In the genomic region with DNA sequence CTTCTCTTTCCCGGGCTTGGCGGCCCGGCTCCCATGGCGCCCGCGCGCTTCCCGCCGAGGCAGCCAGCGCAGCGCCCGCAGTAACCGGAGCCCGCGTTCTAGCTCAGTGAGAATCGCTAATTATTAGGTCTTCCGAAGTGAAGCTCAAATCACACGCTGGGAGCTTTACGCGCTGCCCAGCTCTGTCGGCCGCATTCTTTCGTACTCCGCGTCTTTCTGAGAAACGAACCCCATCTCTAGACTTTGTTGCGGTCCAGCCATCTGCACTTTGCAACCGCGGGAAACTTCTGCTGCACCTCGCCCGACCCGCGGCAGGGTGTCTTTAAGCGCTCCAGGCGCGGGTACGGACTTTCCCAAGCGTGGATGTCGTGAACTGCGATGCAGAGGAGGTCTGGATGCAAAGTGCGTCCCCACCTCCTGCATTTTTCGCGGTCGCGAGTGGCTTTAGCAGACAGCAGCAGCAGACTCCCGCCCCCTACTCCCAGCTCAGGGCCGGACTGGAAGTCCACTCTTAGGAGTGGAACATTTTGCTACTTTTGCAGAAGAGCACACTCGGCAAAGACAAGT, we compare ENCODE assay signal across 1 cellular context.
TF ChIP-seq lines count a peak whose summit lies in the region.

No MANE protein-coding gene starts in this region.

TF ChIP-seq in K562, 482 proteins besides CTCF, POLR2A, EP300 and RAD21 (continued from another document):
- TF ChIP-seq, protein P1, sequence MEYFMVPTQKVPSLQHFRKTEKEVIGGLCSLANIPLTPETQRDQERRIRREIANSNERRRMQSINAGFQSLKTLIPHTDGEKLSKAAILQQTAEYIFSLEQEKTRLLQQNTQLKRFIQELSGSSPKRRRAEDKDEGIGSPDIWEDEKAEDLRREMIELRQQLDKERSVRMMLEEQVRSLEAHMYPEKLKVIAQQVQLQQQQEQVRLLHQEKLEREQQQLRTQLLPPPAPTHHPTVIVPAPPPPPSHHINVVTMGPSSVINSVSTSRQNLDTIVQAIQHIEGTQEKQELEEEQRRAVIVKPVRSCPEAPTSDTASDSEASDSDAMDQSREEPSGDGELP (CRISPR knock-in tag; IDR thresholded peaks at IDR 0.05; ENCODE audit: borderline replicate concordance) = 0 out of 2 replicates have a peak, but pooled peaks have one; percentile 3
- TF ChIP-seq, protein P2, sequence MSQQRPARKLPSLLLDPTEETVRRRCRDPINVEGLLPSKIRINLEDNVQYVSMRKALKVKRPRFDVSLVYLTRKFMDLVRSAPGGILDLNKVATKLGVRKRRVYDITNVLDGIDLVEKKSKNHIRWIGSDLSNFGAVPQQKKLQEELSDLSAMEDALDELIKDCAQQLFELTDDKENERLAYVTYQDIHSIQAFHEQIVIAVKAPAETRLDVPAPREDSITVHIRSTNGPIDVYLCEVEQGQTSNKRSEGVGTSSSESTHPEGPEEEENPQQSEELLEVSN (IDR thresholded peaks at IDR 0.05; ENCODE audit: borderline replicate concordance in 1 of 2, extremely low read depth in 1 of 2, insufficient read depth in 1 of 2, insufficient read length in 1 of 2, low read depth in 1 of 2, low read length in 1 of 2, poor library complexity in 1 of 2, severe bottlenecking in 1 of 2) = peak in 1 of 2 experiments; percentile 34
- TF ChIP-seq GTF2E2 (tag; IDR thresholded peaks at IDR 0.05) (no peak), ILF3 (IDR thresholded peaks at IDR 0.05; ENCODE audit: borderline replicate concordance) (no peak), CREM (IDR thresholded peaks at IDR 0.05; ENCODE audit: low read depth) (no peak), EZH2 (IDR thresholded peaks at IDR 0.05; ENCODE audit: borderline replicate concordance, low read depth, low read length) (peak; percentile 61; the same call in 1 of the 2 replicates), NCOR1 (IDR thresholded peaks at IDR 0.05) (no peak)
- TF ChIP-seq, protein P3, sequence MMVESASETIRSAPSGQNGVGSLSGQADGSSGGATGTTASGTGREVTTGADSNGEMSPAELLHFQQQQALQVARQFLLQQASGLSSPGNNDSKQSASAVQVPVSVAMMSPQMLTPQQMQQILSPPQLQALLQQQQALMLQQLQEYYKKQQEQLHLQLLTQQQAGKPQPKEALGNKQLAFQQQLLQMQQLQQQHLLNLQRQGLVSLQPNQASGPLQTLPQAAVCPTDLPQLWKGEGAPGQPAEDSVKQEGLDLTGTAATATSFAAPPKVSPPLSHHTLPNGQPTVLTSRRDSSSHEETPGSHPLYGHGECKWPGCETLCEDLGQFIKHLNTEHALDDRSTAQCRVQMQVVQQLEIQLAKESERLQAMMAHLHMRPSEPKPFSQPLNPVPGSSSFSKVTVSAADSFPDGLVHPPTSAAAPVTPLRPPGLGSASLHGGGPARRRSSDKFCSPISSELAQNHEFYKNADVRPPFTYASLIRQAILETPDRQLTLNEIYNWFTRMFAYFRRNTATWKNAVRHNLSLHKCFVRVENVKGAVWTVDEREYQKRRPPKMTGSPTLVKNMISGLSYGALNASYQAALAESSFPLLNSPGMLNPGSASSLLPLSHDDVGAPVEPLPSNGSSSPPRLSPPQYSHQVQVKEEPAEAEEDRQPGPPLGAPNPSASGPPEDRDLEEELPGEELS (CRISPR knock-in tag; IDR thresholded peaks at IDR 0.05; ENCODE audit: borderline replicate concordance) = no peak
